In genomic region chr9:114929166-114929565, GRCh38 we compare ENCODE assay signal across 12 cellular contexts. TPM values are rescaled to one million over a fixed set of nuclear protein-coding genes. Genes with fewer than 3 reads are reported as not detected.
DNase-seq lines count a peak whose midpoint lies in the region; ATAC-seq and TF ChIP-seq lines count a peak whose summit lies in the region.
"Had no signal": no experiment of that assay in that cellular context is flagged by ENCODE, and none has a peak within 500 bp of the region (broad histone marks: within the 10 kb centered on the region; RNA-seq: fewer than 3 reads in every experiment).

No MANE protein-coding gene starts in this region.

- no peaks in the 10 kb centered on the region for H3K4me1 ChIP-seq in sigmoid colon
- H3K4me1 ChIP-seq: parathyroid adenoma had no signal

- peaks cover 21% of the 10 kb centered on the region for H3K36me3 Mint-ChIP-seq in central memory CD8-positive, alpha-beta T cell (ENCODE audit: insufficient read depth)

- H3K4me3 Mint-ChIP-seq in central memory CD8-positive, alpha-beta T cell, result peak overlapping the region; percentile 81
- H3K4me3 Mint-ChIP-seq: GM23338 had no signal

- ATAC-seq in central memory CD8-positive, alpha-beta T cell (replicated peaks; ENCODE audit: extremely low read depth, poor library complexity, severe bottlenecking), result peak; percentile 58
- no peak for ATAC-seq in GM19035 (IDR thresholded peaks at IDR 0.05; ENCODE audit: unreplicated experiment)
- no peak for ATAC-seq in GM19328 (IDR thresholded peaks at IDR 0.05; ENCODE audit: unreplicated experiment)
- ATAC-seq: GM23338 had no signal

- peaks cover 60% of the 10 kb centered on the region for H3K4me1 Mint-ChIP-seq in central memory CD8-positive, alpha-beta T cell

- no peak for TF ChIP-seq EP300 in sigmoid colon (IDR thresholded peaks at IDR 0.05)

- H3K9me3 ChIP-seq in sigmoid colon, result no peaks in the 10 kb centered on the region

- intact Hi-C loops in sigmoid colon (cut with DNase I), result no loop called here

- peak overlapping the region; percentile 91 for H3K27ac Mint-ChIP-seq in central memory CD8-positive, alpha-beta T cell (ENCODE audit: low read depth)
- H3K27ac Mint-ChIP-seq: GM23338 had no signal

- TF ChIP-seq POLR2A in sigmoid colon (IDR thresholded peaks at IDR 0.05), result no peak

- DNase-seq in GM13977 (ENCODE audit: low spot score) (peak; percentile 22), NOMO-1 treated with DMSO at 0.1 percent for 48 hours (lab: John Stamatoyannopoulos, UW; ENCODE audit: unreplicated experiment) (peak; percentile 59), sigmoid colon (no peak), NCI-H345 (lab: John Stamatoyannopoulos, UW) (no peak)
- DNase-seq in central memory CD8-positive, alpha-beta T cell (ENCODE audit: low spot score in 2 of 2), result no peak
- DNase-seq: EL, islet precursor cell, NCI-H82 had no signal

- peak overlapping the region in 3 of 4 donors; percentile 15 to 51 (median 28) for H3K27ac ChIP-seq in sigmoid colon
- H3K27ac ChIP-seq: parathyroid adenoma had no signal

- no peaks in the 10 kb centered on the region for H3K36me3 ChIP-seq in sigmoid colon

- in situ Hi-C loops in GM13977 (cut with MboI; ENCODE audit: low pct_unique_long_range_greater_than_20kb, low sequenced_read_pairs, unreplicated experiment), result no loop called here

- H3K9me3 Mint-ChIP-seq in central memory CD8-positive, alpha-beta T cell, result no peaks in the 10 kb centered on the region
- H3K9me3 Mint-ChIP-seq: GM23338 had no signal

- peak overlapping the region in 1 of 4 donors; percentile 26 for H3K4me3 ChIP-seq in sigmoid colon
- H3K4me3 ChIP-seq: GM23338 had no signal

- H3K27me3 ChIP-seq in sigmoid colon, result no peaks in the 10 kb centered on the region

- WGBS in sigmoid colon, 2 donors, result 42 to 69% methylated on average over 5 of the region's 5 CpGs

- TF ChIP-seq CTCF in GM13977 (IDR thresholded peaks at IDR 0.05; ENCODE audit: extremely low read depth, insufficient read depth, missing control alignments) (no peak), sigmoid colon (IDR thresholded peaks at IDR 0.05) (no peak)

- H3K27me3 Mint-ChIP-seq in central memory CD8-positive, alpha-beta T cell, result no peaks in the 10 kb centered on the region

RNA-seq across cellular contexts. Expression of gene TNFSF8, which starts 1.2 kb away (rescaled TPM):
- 1 to 10 TPM; 1.4 to 3.0 (median 1.9) TPM for total RNA-seq in sigmoid colon
- polyA plus RNA-seq in sigmoid colon, result 10 to 100 TPM in 1 of 3 donors, 1 to 10 TPM in 1, under 1 TPM in 1; 0.60 to 11.7 (median 1.4) TPM
- total RNA-seq: GM23338 had no signal
- polyA plus RNA-seq: GM23338 had no signal

Comparison
In these comparisons a context has a peak if more than half of its experiments do, and no peak if none do; other contexts are left out.
1. DNase-seq: peak in GM13977 (single experiment) and NOMO-1 treated with DMSO at 0.1 percent for 48 hours (single experiment); none in central memory CD8-positive, alpha-beta T cell (0 of 2), sigmoid colon (single experiment) and NCI-H345 (single experiment).